18 cellular contexts compared by ENCODE assay signal in genomic region chr4:4321951-4322688, GRCh38. TPM values are rescaled to one million over a fixed set of nuclear protein-coding genes. Genes with fewer than 3 reads are reported as not detected.
A peak's percentile ranks its signal among the peaks of the same experiment; 100 is the strongest.
DNase-seq lines count a peak whose midpoint lies in the region; ATAC-seq, FAIRE-seq and TF ChIP-seq lines count a peak whose summit lies in the region.
"Had no signal": no experiment of that assay in that cellular context is flagged by ENCODE, and none has a peak within 500 bp of the region (broad histone marks: within the 10 kb centered on the region; RNA-seq: fewer than 3 reads in every experiment).

No MANE protein-coding gene starts in this region.

- intact Hi-C loops in IMR-90 (cut with micrococcal nuclease) (no loop called here), sigmoid colon (cut with DNase I) (no loop called here)

- H2BK15ac ChIP-seq in IMR-90 (ENCODE audit: low read depth, low read length) (no peak overlapping the region), H1 (ENCODE audit: low read length) (no peak overlapping the region)

- H4K8ac ChIP-seq in IMR-90 (ENCODE audit: low read depth in 2 of 2, low read length in 2 of 2) (no peak overlapping the region), H1 (ENCODE audit: extremely low read depth, insufficient read depth, low read length) (peak overlapping the region; percentile 45; the same call in 1 of the 2 replicates)

- no peak for TF ChIP-seq POLR2A in IMR-90 (IDR thresholded peaks at IDR 0.05; ENCODE audit: low read depth, low read length)
- TF ChIP-seq POLR2A in H1 (IDR thresholded peaks at IDR 0.05; ENCODE audit: control extremely low read depth in 1 of 2, low read depth in 2 of 2, low read length in 2 of 2) = no peak
- no peak for TF ChIP-seq POLR2A in sigmoid colon (IDR thresholded peaks at IDR 0.05)

- no peak overlapping the region for H3K14ac ChIP-seq in IMR-90 (replicated peaks; ENCODE audit: low read depth, low read length)
- H3K14ac ChIP-seq in H1 (ENCODE audit: insufficient read length) = no peak overlapping the region

- H2AFZ ChIP-seq in IMR-90 (replicated peaks; ENCODE audit: low read length, poor library complexity) (no peak overlapping the region), H1 (ENCODE audit: low read length) (no peak overlapping the region)

- H2BK120ac ChIP-seq in IMR-90 (ENCODE audit: low read depth, low read length) = no peak overlapping the region
- H2BK120ac ChIP-seq in H1 (replicated peaks; ENCODE audit: low read depth, low read length) = no peak overlapping the region

- no peaks in the 10 kb centered on the region for H3K23me2 ChIP-seq in H1 (ENCODE audit: low read depth, low read length)

- no peaks in the 10 kb centered on the region for H3K27me3 ChIP-seq in CD4-positive, CD25-positive, alpha-beta regulatory T cell (ENCODE audit: control insufficient read depth, insufficient read depth, low read length)
- H3K27me3 ChIP-seq in IMR-90 (ENCODE audit: control insufficient read depth, insufficient read depth, low read length) (no peaks in the 10 kb centered on the region), H1 (replicated peaks in 1 of 4; ENCODE audit: control insufficient read depth in 3 of 4, extremely low read depth in 1 of 4, insufficient read depth in 3 of 4, low read length in 3 of 4) (no peaks in the 10 kb centered on the region), sigmoid colon (no peaks in the 10 kb centered on the region)

- CTCF ChIA-PET in IMR-90 (lab: Yijun Ruan, JAX) (no interaction called here), H1 (lab: Charles Lee; ENCODE audit: partially characterized antibody) (interaction anchor here (0.9 to 1.5 kb wide), 3 partner anchors 9 to 70 kb away, joined by 3 to 4 read pairs (median 4); no protein-coding TSS in a partner anchor)

- H4K5ac ChIP-seq in IMR-90 (ENCODE audit: low read depth, low read length) (no peak overlapping the region), H1 (ENCODE audit: insufficient read length, low read depth, low read length) (no peak overlapping the region)

- no TSS peak for BruUV-seq in IMR-90 (replicated peaks; lab: Mats Ljungman, UMichigan)

- peak overlapping the region in 2 of 3 donors; percentile 11 to 87 for H3K27ac Mint-ChIP-seq in CD4-positive, CD25-positive, alpha-beta regulatory T cell
- peak overlapping the region in 2 of 10 donors; percentile 27 to 53 for H3K27ac Mint-ChIP-seq in naive thymus-derived CD8-positive, alpha-beta T cell

- ATAC-seq in CD4-positive, CD25-positive, alpha-beta regulatory T cell (ENCODE audit: low read depth in 2 of 2) = no peak
- no peak for ATAC-seq in IMR-90 (ENCODE audit: low read depth)
- no peak for ATAC-seq in naive thymus-derived CD8-positive, alpha-beta T cell

- peaks cover 29% of the 10 kb centered on the region for H3K36me3 ChIP-seq in CD4-positive, CD25-positive, alpha-beta regulatory T cell (ENCODE audit: control insufficient read depth, insufficient read depth, low read length)
- H3K36me3 ChIP-seq in IMR-90 (ENCODE audit: control insufficient read depth, insufficient read depth, low read length) = peaks cover 28% of the 10 kb centered on the region
- H3K36me3 ChIP-seq in H1 (ENCODE audit: control insufficient read depth in 2 of 4, insufficient read depth in 4 of 4, low read length in 3 of 4) = peaks cover 0 to 17% (median 7%) of the 10 kb centered on the region in 4 experiments; a peak in 4 of 8 replicates
- H3K36me3 ChIP-seq in sigmoid colon = peaks cover 5 to 54% (median 15%) of the 10 kb centered on the region in 4 donors

- POLR2A ChIA-PET in IMR-90 (lab: Charles Lee; ENCODE audit: unreplicated experiment) (no interaction called here), H1 (lab: Charles Lee; ENCODE audit: partially characterized antibody) (interaction anchor here (0.7 kb wide), 1 partner anchor 25 kb away, joined by 3 read pairs; no protein-coding TSS in a partner anchor)
- POLR2A ChIA-PET in naive thymus-derived CD8-positive, alpha-beta T cell (lab: Charles Lee) = interaction anchor here (0.6 kb wide), 1 partner anchor 18 kb away, joined by 3 read pairs; no protein-coding TSS in a partner anchor

- no peak overlapping the region for H3K4me3 ChIP-seq in CD4-positive, CD25-positive, alpha-beta regulatory T cell (ENCODE audit: low read depth, low read length)
- no peak overlapping the region for H3K4me3 ChIP-seq in IMR-90 (ENCODE audit: insufficient read depth, low read depth, low read length)
- no peak overlapping the region for H3K4me3 ChIP-seq in H1 (ENCODE audit: extremely low read depth in 1 of 4, insufficient read depth in 2 of 4, low read depth in 3 of 4, low read length in 4 of 4)
- H3K4me3 ChIP-seq in sigmoid colon = no peak overlapping the region
- H3K4me3 ChIP-seq: HAP-1 had no signal

- H4K20me1 ChIP-seq in IMR-90 (ENCODE audit: insufficient read depth, low read length) (no peaks in the 10 kb centered on the region), H1 (replicated peaks in 1 of 2; ENCODE audit: control insufficient read depth in 1 of 2, insufficient read depth in 2 of 2, low read length in 2 of 2) (peaks cover 0 to 1% of the 10 kb centered on the region in 2 experiments)

- no peak overlapping the region for H2BK5ac ChIP-seq in IMR-90 (ENCODE audit: low read depth, low read length, poor library complexity, severe bottlenecking)
- no peak overlapping the region for H2BK5ac ChIP-seq in H1 (ENCODE audit: low read depth, low read length)

- no peaks in the 10 kb centered on the region for H3K79me2 ChIP-seq in H1 (ENCODE audit: control insufficient read depth in 1 of 2, insufficient read depth in 2 of 2, low read length in 2 of 2)

- H3K9me1 ChIP-seq in IMR-90 (ENCODE audit: insufficient read depth, low read length) = peaks cover 14% of the 10 kb centered on the region; the same call in 1 of the 2 replicates

- H3K4me1 Mint-ChIP-seq in CD4-positive, CD25-positive, alpha-beta regulatory T cell = no peaks in the 10 kb centered on the region
- peaks cover 0 to 7% (median 2%) of the 10 kb centered on the region in 4 donors for H3K4me1 Mint-ChIP-seq in naive thymus-derived CD8-positive, alpha-beta T cell

- TF ChIP-seq RAD21 in IMR-90 (IDR thresholded peaks at IDR 0.05; ENCODE audit: low read length) = no peak
- TF ChIP-seq RAD21 in H1 (IDR thresholded peaks at IDR 0.05 in 1 of 2, conservative IDR thresholded peaks at IDR 0.05 in 1 of 2; ENCODE audit: low read depth in 2 of 2, low read length in 2 of 2) = no peak

- TF ChIP-seq CTCF in IMR-90 (conservative IDR thresholded peaks at IDR 0.05; ENCODE audit: low read depth, low read length) = no peak
- no peak for TF ChIP-seq CTCF in H1 (IDR thresholded peaks at IDR 0.05; ENCODE audit: control extremely low read depth in 1 of 3, insufficient read depth in 1 of 3, low read depth in 1 of 3, low read length in 3 of 3)
- no peak for TF ChIP-seq CTCF in sigmoid colon (IDR thresholded peaks at IDR 0.05)

- H4K91ac ChIP-seq in IMR-90 (ENCODE audit: insufficient read depth, low read depth, low read length) (no peak overlapping the region), H1 (replicated peaks; ENCODE audit: insufficient read length, low read length) (no peak overlapping the region)

- H3K36me3 Mint-ChIP-seq in CD4-positive, CD25-positive, alpha-beta regulatory T cell = peaks cover 37% of the 10 kb centered on the region
- H3K36me3 Mint-ChIP-seq in naive thymus-derived CD8-positive, alpha-beta T cell = peaks cover 0 to 49% (median 20%) of the 10 kb centered on the region in 3 donors

- H2AK5ac ChIP-seq in IMR-90 (ENCODE audit: low read depth, low read length) (no peak overlapping the region), H1 (ENCODE audit: low read depth, low read length) (no peak overlapping the region)

- H3K4me1 ChIP-seq in CD4-positive, CD25-positive, alpha-beta regulatory T cell (ENCODE audit: control insufficient read depth, insufficient read depth, low read length, poor library complexity, severe bottlenecking) = no peaks in the 10 kb centered on the region
- H3K4me1 ChIP-seq in IMR-90 (ENCODE audit: control insufficient read depth, insufficient read depth, low read length) (peaks cover 5% of the 10 kb centered on the region; the same call in 1 of the 2 replicates), H1 (replicated peaks in 1 of 4; ENCODE audit: control insufficient read depth in 3 of 4, insufficient read depth in 4 of 4, low read length in 3 of 4) (0 out of 7 replicates have a peak, but pooled peaks cover 0 to 6% (median 0%) of the 10 kb centered on the region in 4 experiments), sigmoid colon (no peaks in the 10 kb centered on the region)
- H3K4me1 ChIP-seq: HAP-1 had no signal

- no peaks in the 10 kb centered on the region for H3K9me3 Mint-ChIP-seq in CD4-positive, CD25-positive, alpha-beta regulatory T cell
- no peaks in the 10 kb centered on the region for H3K9me3 Mint-ChIP-seq in naive thymus-derived CD8-positive, alpha-beta T cell

- H3K9ac ChIP-seq in IMR-90 (ENCODE audit: low read depth, low read length) (no peak overlapping the region), H1 (replicated peaks in 1 of 4; ENCODE audit: extremely low read depth in 1 of 4, low read depth in 3 of 4, low read length in 3 of 4) (no peak overlapping the region)
- H3K9ac ChIP-seq: SK-N-SH had no signal

- 92% methylated on average over 6 of the region's 18 CpGs; no CpG with 5 or more reads in 1 of the 2 experiments for WGBS in IMR-90 (ENCODE audit: extremely low coverage in 2 of 2, insufficient read length in 1 of 2), 2 experiments
- WGBS in H1 (ENCODE audit: extremely low coverage in 1 of 2, insufficient coverage in 1 of 2, insufficient read length in 1 of 2, insufficient replicate concordance in 2 of 2, low coverage in 1 of 2, low lambda C conversion rate in 2 of 2, missing lambda C conversion rate in 1 of 2), 2 experiments = 87% methylated on average over 18 of the region's 18 CpGs; no CpG with 5 or more reads in 1 of the 2 experiments
- WGBS in sigmoid colon, 2 donors = 86 to 90% methylated on average over 18 of the region's 18 CpGs

- in situ Hi-C loops in IMR-90 (cut with MboI; ENCODE audit: low sequenced_read_pairs) = no loop called here

- no peak overlapping the region for H3K56ac ChIP-seq in IMR-90 (ENCODE audit: extremely low read depth, insufficient read depth, low read length)
- no peak overlapping the region for H3K56ac ChIP-seq in H1 (replicated peaks; ENCODE audit: insufficient read length, low read depth, low read length)

- dilution Hi-C loops in IMR-90 (cut with HindIII; ENCODE audit: low sequenced_read_pairs, unreplicated experiment) = no loop called here

- TF ChIP-seq EP300 in H1 (IDR thresholded peaks at IDR 0.05; ENCODE audit: borderline replicate concordance in 1 of 2, low read depth in 2 of 2, low read length in 2 of 2) = no peak
- no peak for TF ChIP-seq EP300 in sigmoid colon (IDR thresholded peaks at IDR 0.05)

- H3K18ac ChIP-seq in IMR-90 (ENCODE audit: low read depth, low read length) (no peak overlapping the region), H1 (ENCODE audit: extremely low read depth, low read length) (no peak overlapping the region)

- peak overlapping the region; percentile 50 for H2AK9ac ChIP-seq in IMR-90 (replicated peaks; ENCODE audit: low read depth, low read length, poor library complexity)

- no peak overlapping the region for H3K23ac ChIP-seq in IMR-90 (ENCODE audit: low read depth, low read length)
- no peak overlapping the region for H3K23ac ChIP-seq in H1 (ENCODE audit: insufficient read length)

- H3K79me1 ChIP-seq in IMR-90 (ENCODE audit: low read depth in 1 of 2, low read length in 2 of 2) (no peaks in the 10 kb centered on the region), H1 (ENCODE audit: low read depth, low read length) (0 out of 2 replicates have a peak, but pooled peaks cover 3% of the 10 kb centered on the region)

- no peaks in the 10 kb centered on the region for H3K27me3 Mint-ChIP-seq in CD4-positive, CD25-positive, alpha-beta regulatory T cell
- H3K27me3 Mint-ChIP-seq in naive thymus-derived CD8-positive, alpha-beta T cell = no peaks in the 10 kb centered on the region

- no peak overlapping the region for H3K27ac ChIP-seq in CD4-positive, CD25-positive, alpha-beta regulatory T cell (ENCODE audit: insufficient read depth, low read length, poor library complexity, severe bottlenecking)
- no peak overlapping the region for H3K27ac ChIP-seq in IMR-90 (ENCODE audit: insufficient read depth, low read length)
- no peak overlapping the region for H3K27ac ChIP-seq in H1 (ENCODE audit: low read depth, low read length)
- H3K27ac ChIP-seq in sigmoid colon = no peak overlapping the region

- H3K4ac ChIP-seq in IMR-90 (ENCODE audit: low read depth, low read length) (no peak overlapping the region), H1 (replicated peaks; ENCODE audit: insufficient read length, low read depth, low read length) (no peak overlapping the region)

- H2BK20ac ChIP-seq in IMR-90 (ENCODE audit: low read depth, low read length) = no peak overlapping the region
- no peak overlapping the region for H2BK20ac ChIP-seq in H1 (ENCODE audit: low read length)

- H3K4me3 Mint-ChIP-seq in CD4-positive, CD25-positive, alpha-beta regulatory T cell = no peak overlapping the region
- no peak overlapping the region for H3K4me3 Mint-ChIP-seq in naive thymus-derived CD8-positive, alpha-beta T cell

- DNase-seq in CD4-positive, CD25-positive, alpha-beta regulatory T cell = no peak
- DNase-seq in IMR-90 (no peak), H1 (ENCODE audit: low read depth in 1 of 2, low spot score in 2 of 2) (no peak), sigmoid colon (peak; percentile 42), GF-D8 (lab: John Stamatoyannopoulos, UW) (no peak), NK-92 (lab: John Stamatoyannopoulos, UW; ENCODE audit: unreplicated experiment) (no peak)
- no peak for DNase-seq in naive thymus-derived CD8-positive, alpha-beta T cell
- DNase-seq: C1 segment of cervical spinal cord, DMS 273 treated with DMSO at 0.1 percent for 48 hours, GDM1, KBM-7, NCI-H1105 treated with DMSO at 0.1 percent for 48 hours, NCI-H1694 treated with DMSO at 0.1 percent for 48 hours, NCI-H748 treated with DMSO at 0.1 percent for 48 hours, OCI-M1, SHP77 treated with DMSO at 0.1 percent for 48 hours, SK-N-SH had no signal

- H2BK12ac ChIP-seq in H1 (ENCODE audit: low read depth, low read length) = no peak overlapping the region

- H3K4me2 ChIP-seq in IMR-90 (ENCODE audit: low read depth, low read length) (no peak overlapping the region), H1 (ENCODE audit: insufficient read depth in 1 of 2, low read depth in 2 of 2, low read length in 2 of 2) (no peak overlapping the region)
- H3K4me2 ChIP-seq: SK-N-SH had no signal

- FAIRE-seq in H1 (lab: Jason Lieb, UNC) = no peak

- no peaks in the 10 kb centered on the region for H3K9me3 ChIP-seq in CD4-positive, CD25-positive, alpha-beta regulatory T cell (ENCODE audit: control insufficient read depth in 2 of 2, low read length in 2 of 2)
- H3K9me3 ChIP-seq in IMR-90 (ENCODE audit: control insufficient read depth, insufficient read depth, low read length) = no peaks in the 10 kb centered on the region
- H3K9me3 ChIP-seq in H1 (ENCODE audit: insufficient read depth in 2 of 2, low read depth in 1 of 2, low read length in 1 of 2) = no peaks in the 10 kb centered on the region
- H3K9me3 ChIP-seq in sigmoid colon = no peaks in the 10 kb centered on the region
- H3K9me3 ChIP-seq: HAP-1, SK-N-SH had no signal

RNA-seq across cellular contexts. Expression of gene ZBTB49, which starts 32.1 kb away (rescaled TPM):
- 14.7 TPM for total RNA-seq in CD4-positive, CD25-positive, alpha-beta regulatory T cell
- 1 to 10 TPM; 3.8 to 4.7 (median 4.0) TPM for polyA plus RNA-seq in CD4-positive, CD25-positive, alpha-beta regulatory T cell
- 4.2 and 4.8 TPM in 2 replicates for total RNA-seq in IMR-90 (2012; rRNA removed)
- 3.2 TPM in 2 replicates for polyA plus RNA-seq in IMR-90 (2012; rRNA removed)
- 0.92 and 1.1 TPM in 2 replicates for polyA plus RNA-seq in IMR-90 (2012; cell fraction: cytosol; rRNA removed)
- polyA plus RNA-seq in IMR-90 (2012; cell fraction: nucleus; rRNA removed; ENCODE audit: low replicate concordance) = 4.7 and 6.9 TPM in 2 replicates
- total RNA-seq in H1 (2021; fragmentation: NEBNext Ultra II Directional; extraction: Animal tissue kit (Norgen Biotek cat#: 25700)) = 6.8 and 8.6 TPM in 2 replicates
- polyA plus RNA-seq in H1 (2011; rRNA removed) = 3.0 and 4.2 TPM in 2 replicates
- polyA plus RNA-seq in H1 (2011; cell fraction: cytosol; rRNA removed) = 4.5 TPM
- 5.7 TPM for polyA plus RNA-seq in H1 (2011; cell fraction: nucleus; rRNA removed)
- 3.7 to 5.5 TPM (median 4.1 TPM) in 4 replicates for polyA plus RNA-seq in H1 (2012, experiment 1 of 2)
- polyA plus RNA-seq in H1 (2012, experiment 2 of 2) = 1.3 TPM
- polyA plus RNA-seq in H1 (2013, experiment 1 of 2) = 3.2 TPM
- 3.0 TPM for polyA plus RNA-seq in H1 (2013, experiment 2 of 2)
- 8.1 and 9.1 TPM in 2 replicates for polyA minus RNA-seq in H1 (2011; rRNA and poly(A)+ RNA removed)
- polyA minus RNA-seq in H1 (2011; cell fraction: cytosol; rRNA and poly(A)+ RNA removed) = 2.7 TPM
- 8.5 TPM for polyA minus RNA-seq in H1 (2011; cell fraction: nucleus; rRNA and poly(A)+ RNA removed)
- 1 to 10 TPM; 4.1 to 6.2 (median 4.6) TPM for total RNA-seq in sigmoid colon
- polyA plus RNA-seq in sigmoid colon = 1 to 10 TPM in 2 of 3 donors, under 1 TPM in 1; 0.69 to 2.8 (median 1.2) TPM
- total RNA-seq in naive thymus-derived CD8-positive, alpha-beta T cell = 10 to 100 TPM; 12.0 to 13.1 TPM
- 1 to 10 TPM; 3.2 to 4.5 (median 3.9) TPM for polyA plus RNA-seq in naive thymus-derived CD8-positive, alpha-beta T cell

RNA-seq across cellular contexts. Expression of gene LYAR, which starts 32.2 kb away (rescaled TPM):
- 14.3 TPM for total RNA-seq in CD4-positive, CD25-positive, alpha-beta regulatory T cell
- polyA plus RNA-seq in CD4-positive, CD25-positive, alpha-beta regulatory T cell = 10 to 100 TPM; 22.0 to 25.8 (median 23.1) TPM
- total RNA-seq in IMR-90 (2012; rRNA removed) (5.4 and 13.9 TPM in 2 replicates), sigmoid colon (10 to 100 TPM; 11.4 to 18.2 (median 14.8) TPM)
- polyA plus RNA-seq in IMR-90 (2012; rRNA removed) (7.2 and 8.2 TPM in 2 replicates), H1 (2011; rRNA removed) (4.4 and 6.5 TPM in 2 replicates), sigmoid colon (10 to 100 TPM in 1 of 3 donors, 1 to 10 TPM in 2; 3.6 to 19.9 (median 9.0) TPM)
- 1.4 and 3.6 TPM in 2 replicates for polyA plus RNA-seq in IMR-90 (2012; cell fraction: cytosol; rRNA removed)
- polyA plus RNA-seq in IMR-90 (2012; cell fraction: nucleus; rRNA removed; ENCODE audit: low replicate concordance) = 0.60 and 3.7 TPM in 2 replicates
- total RNA-seq in H1 (2021; fragmentation: NEBNext Ultra II Directional; extraction: Animal tissue kit (Norgen Biotek cat#: 25700)) = 46.2 and 46.9 TPM in 2 replicates
- 17.4 TPM for polyA plus RNA-seq in H1 (2011; cell fraction: cytosol; rRNA removed)
- polyA plus RNA-seq in H1 (2011; cell fraction: nucleus; rRNA removed) = 2.7 TPM
- 32.4 to 57.2 TPM (median 37.2 TPM) in 4 replicates for polyA plus RNA-seq in H1 (2012, experiment 1 of 2)
- 9.6 TPM for polyA plus RNA-seq in H1 (2012, experiment 2 of 2)
- polyA plus RNA-seq in H1 (2013, experiment 1 of 2) = 83.5 TPM
- polyA plus RNA-seq in H1 (2013, experiment 2 of 2) = 85.9 TPM
- polyA minus RNA-seq in H1 (2011; rRNA and poly(A)+ RNA removed) = 2.1 and 3.6 TPM in 2 replicates
- polyA minus RNA-seq in H1 (2011; cell fraction: cytosol; rRNA and poly(A)+ RNA removed) = 4.0 TPM
- 4.6 TPM for polyA minus RNA-seq in H1 (2011; cell fraction: nucleus; rRNA and poly(A)+ RNA removed)
- 10 to 100 TPM; 35.7 to 36.6 TPM for total RNA-seq in naive thymus-derived CD8-positive, alpha-beta T cell
- polyA plus RNA-seq in naive thymus-derived CD8-positive, alpha-beta T cell = 10 to 100 TPM; 32.2 to 65.8 (median 35.6) TPM
